Comparison of ENCODE assay signal across 17 cellular contexts in genomic region chr16:58266336-58266735, GRCh38. TPM values are rescaled to one million over a fixed set of nuclear protein-coding genes. Genes with fewer than 3 reads are reported as not detected.
A peak's percentile ranks its signal among the peaks of the same experiment; 100 is the strongest.
DNase-seq lines count a peak whose midpoint lies in the region; ATAC-seq and TF ChIP-seq lines count a peak whose summit lies in the region.
"Had no signal": no experiment of that assay in that cellular context is flagged by ENCODE, and none has a peak within 500 bp of the region (broad histone marks: within the 10 kb centered on the region; RNA-seq: fewer than 3 reads in every experiment).

No MANE protein-coding gene starts in this region.

- WGBS in mammary epithelial cell (ENCODE audit: low coverage, missing lambda C conversion rate) = 26% methylated on average over 2 of the region's 2 CpGs

- H3K36me3 Mint-ChIP-seq in MCF 10A (ENCODE audit: insufficient read depth, unreplicated experiment) = peaks cover 6% of the 10 kb centered on the region
- H3K36me3 Mint-ChIP-seq: CD14-positive monocyte, IgD-negative memory B cell had no signal

- H3K9me3 Mint-ChIP-seq in MCF 10A (ENCODE audit: unreplicated experiment) = no peaks in the 10 kb centered on the region
- H3K9me3 Mint-ChIP-seq: CD14-positive monocyte, IgD-negative memory B cell had no signal

- dilution Hi-C loops in mammary epithelial cell (cut with HindIII; ENCODE audit: low sequenced_read_pairs) = no loop called here

- ATAC-seq in mucosa of descending colon (peak; percentile 22), HG02798 (IDR thresholded peaks at IDR 0.05; ENCODE audit: poor library complexity, unreplicated experiment) (no peak), GM21825 (IDR thresholded peaks at IDR 0.05; ENCODE audit: unreplicated experiment) (no peak), omental fat pad (ENCODE audit: low FRiP score) (no peak)
- ATAC-seq: HCT116 had no signal

- DNase-seq in MCF 10A (ENCODE audit: unreplicated experiment) (no peak), mammary epithelial cell (no peak), fibroblast of gingiva (ENCODE audit: low read depth) (peak; percentile 8), mucosa of descending colon (peak in 2 of 3 donors; percentile 68 to 70), HuH-7 (ENCODE audit: low spot score) (no peak), omental fat pad (ENCODE audit: low spot score) (no peak)
- DNase-seq: DMS 273 treated with DMSO at 0.1 percent for 48 hours, GM23248 had no signal

- no peaks in the 10 kb centered on the region for H3K79me2 ChIP-seq in mammary epithelial cell (ENCODE audit: insufficient read depth, low read length)

- no peaks in the 10 kb centered on the region for H4K20me1 ChIP-seq in mammary epithelial cell (ENCODE audit: insufficient read depth, low read length)

- no peak overlapping the region for H2AFZ ChIP-seq in mammary epithelial cell (ENCODE audit: low read depth, low read length)
- H2AFZ ChIP-seq: GM23248 had no signal

- no peaks in the 10 kb centered on the region for H3K27me3 Mint-ChIP-seq in MCF 10A (ENCODE audit: insufficient read depth, unreplicated experiment)
- H3K27me3 Mint-ChIP-seq: IgD-negative memory B cell had no signal

- in situ Hi-C loops in mammary epithelial cell (cut with MboI; ENCODE audit: low sequenced_read_pairs in 2 of 2) = no loop called here

- H3K4me1 Mint-ChIP-seq in MCF 10A (ENCODE audit: insufficient read depth, unreplicated experiment) = peaks cover 19% of the 10 kb centered on the region

- no peak overlapping the region for H3K4me3 Mint-ChIP-seq in MCF 10A (ENCODE audit: unreplicated experiment)
- H3K4me3 Mint-ChIP-seq: IgD-negative memory B cell had no signal

- POLR2A ChIA-PET in MCF 10A (lab: Yijun Ruan, JAX) = interaction anchor here (0.6 to 4.9 kb wide), 3 partner anchors 14 to 99 kb away, joined by 4 to 25 read pairs (median 6); a partner anchor contains a TSS

- H3K27ac ChIP-seq in mammary epithelial cell (ENCODE audit: insufficient read depth, low read depth, low read length) = no peak overlapping the region
- H3K27ac ChIP-seq: 22Rv1, GM23248 had no signal

- CTCF ChIA-PET in MCF 10A (lab: Yijun Ruan, JAX) = interaction anchor here (0.7 to 1.7 kb wide), 2 partner anchors 32 to 41 kb away, joined by 3 to 6 read pairs; no protein-coding TSS in a partner anchor
- CTCF ChIA-PET in mammary epithelial cell (lab: Charles Lee; ENCODE audit: low non-redundant PET) = no interaction called here

- H3K4me2 ChIP-seq in mammary epithelial cell (ENCODE audit: insufficient read depth, low read depth, low read length) = no peak overlapping the region

- no peaks in the 10 kb centered on the region for H3K9me3 ChIP-seq in mammary epithelial cell (replicated peaks; ENCODE audit: insufficient read depth, low read length)
- no peaks in the 10 kb centered on the region for H3K9me3 ChIP-seq in mucosa of descending colon

- TF ChIP-seq CTCF in MCF 10A (IDR thresholded peaks at IDR 0.05; ENCODE audit: unreplicated experiment) = no peak
- no peak for TF ChIP-seq CTCF in mammary epithelial cell (conservative IDR thresholded peaks at IDR 0.05 in 1 of 2, IDR thresholded peaks at IDR 0.05 in 1 of 2; ENCODE audit: extremely low read depth in 1 of 2, insufficient read depth in 1 of 2, low read depth in 1 of 2, low read length in 2 of 2)
- no peak for TF ChIP-seq CTCF in mucosa of descending colon (IDR thresholded peaks at IDR 0.05)
- no peak for TF ChIP-seq CTCF in omental fat pad (IDR thresholded peaks at IDR 0.05)

- peak overlapping the region; percentile 98 for H3K27ac Mint-ChIP-seq in MCF 10A (ENCODE audit: low read depth, unreplicated experiment)
- H3K27ac Mint-ChIP-seq: IgD-negative memory B cell had no signal

- H3K4me3 ChIP-seq in mammary epithelial cell (replicated peaks in 1 of 3; ENCODE audit: insufficient read depth in 1 of 3, low read depth in 2 of 3, low read length in 3 of 3) (no peak overlapping the region), mucosa of descending colon (no peak overlapping the region)
- H3K4me3 ChIP-seq: GM23248 had no signal

- H3K4me1 ChIP-seq in mammary epithelial cell (ENCODE audit: insufficient read depth, low read length) (peaks cover 15% of the 10 kb centered on the region), mucosa of descending colon (ENCODE audit: low read depth) (peaks cover 20% of the 10 kb centered on the region)

- no TSS peak for BruUV-seq in MCF 10A (replicated peaks; lab: Mats Ljungman, UMichigan)
- BruUV-seq in mammary epithelial cell (replicated peaks; lab: Mats Ljungman, UMichigan) = no TSS peak

- H3K9ac ChIP-seq in mammary epithelial cell (ENCODE audit: insufficient read depth, low read length) = no peak overlapping the region
- H3K9ac ChIP-seq: GM23248 had no signal

- H3K36me3 ChIP-seq in mammary epithelial cell (ENCODE audit: insufficient read depth, low read length) (no peaks in the 10 kb centered on the region), mucosa of descending colon (ENCODE audit: low read depth) (no peaks in the 10 kb centered on the region)

- no peaks in the 10 kb centered on the region for H3K27me3 ChIP-seq in mammary epithelial cell (ENCODE audit: insufficient read depth, low read length)

- intact Hi-C loops in MCF 10A (cut with micrococcal nuclease) = no loop called here
- intact Hi-C loops in mammary epithelial cell (cut with micrococcal nuclease) = no loop called here
- intact Hi-C loops in mucosa of descending colon (cut with DNase I, micrococcal nuclease) = no loop called here

RNA-seq across cellular contexts. Expression of gene PRSS54, which starts 28.5 kb away (rescaled TPM):
- not detected in 2 replicates for total RNA-seq in MCF 10A (2022)
- not detected for total RNA-seq in mammary epithelial cell
- polyA plus RNA-seq in mammary epithelial cell = not detected
- not detected for polyA minus RNA-seq in mammary epithelial cell
- not detected for total RNA-seq in mucosa of descending colon
- not detected for total RNA-seq in omental fat pad
- total RNA-seq: A673, Daoy, GM23248 had no signal
- polyA plus RNA-seq: BJ, CD14-positive monocyte, GM23248, IgD-negative memory B cell had no signal

Comparison
In these comparisons a context has a peak if more than half of its experiments do, and no peak if none do; other contexts are left out.
1. DNase-seq: peak in fibroblast of gingiva (single experiment) and mucosa of descending colon (2 of 3); none in MCF 10A (single experiment), mammary epithelial cell (single experiment), HuH-7 (single experiment) and omental fat pad (single experiment).